In genomic region chr11:99015634-99016454, GRCh38 we compare ENCODE assay signal across 8 cellular contexts. TPM values are rescaled to one million over a fixed set of nuclear protein-coding genes. Genes with fewer than 3 reads are reported as not detected.
DNase-seq lines count a peak whose midpoint lies in the region; ATAC-seq, FAIRE-seq and TF ChIP-seq lines count a peak whose summit lies in the region.

No MANE protein-coding gene starts in this region.

- peak; percentile 27 for DNase-seq in CMK (ENCODE audit: low read depth)
- DNase-seq in HL-60 (ENCODE audit: low read depth in 1 of 2, low spot score in 1 of 2): peak; percentile 3 to 14
- peak; percentile 74 for DNase-seq in PC-3
- peak; percentile 38 for DNase-seq in endothelial cell of umbilical vein (ENCODE audit: low read depth, low spot score)
- DNase-seq in occipital lobe (lab: John Stamatoyannopoulos, UW): no peak
- no peak for DNase-seq in activated T-cell treated with anti-CD3 and anti-CD28 coated beads for 4 hours

- FAIRE-seq in endothelial cell of umbilical vein (lab: Jason Lieb, UNC): peak; percentile 67

- H3K9me1 ChIP-seq in endothelial cell of umbilical vein (replicated peaks; ENCODE audit: control insufficient read depth, extremely low read depth, insufficient read depth, low read length): no peaks in the 10 kb centered on the region

- H3K4me3 ChIP-seq in HL-60 (replicated peaks; ENCODE audit: insufficient read depth, low read length) (no peak overlapping the region), PC-3 (ENCODE audit: low read length) (no peak overlapping the region), endothelial cell of umbilical vein (replicated peaks in 1 of 3; ENCODE audit: insufficient read depth in 1 of 3, low read depth in 1 of 3, low read length in 3 of 3) (no peak overlapping the region), neutrophil (ENCODE audit: low read depth in 1 of 2, low read length in 1 of 2) (no peak overlapping the region)

- H3K4me1 ChIP-seq in PC-3 (ENCODE audit: insufficient read depth, low read length): no peaks in the 10 kb centered on the region
- no peaks in the 10 kb centered on the region for H3K4me1 ChIP-seq in endothelial cell of umbilical vein (ENCODE audit: control insufficient read depth, extremely low read depth, insufficient read depth, low read length)
- no peaks in the 10 kb centered on the region for H3K4me1 ChIP-seq in neutrophil (ENCODE audit: control insufficient read depth in 1 of 2, insufficient read depth in 1 of 2, low read depth in 1 of 2, low read length in 1 of 2)

- ATAC-seq in GM18909 (IDR thresholded peaks at IDR 0.05; ENCODE audit: poor library complexity, unreplicated experiment) (peak; percentile 67), PC-3 (no peak; the same call in 1 of the 2 replicates)

- intact Hi-C loops in PC-3 (cut with micrococcal nuclease) (loop anchor here (5.0 kb wide), 2 partner anchors 721 to 1564 kb away; no protein-coding TSS in a partner anchor), endothelial cell of umbilical vein (cut with micrococcal nuclease) (loop anchor here (5.0 kb wide), 1 partner anchor 1916 kb away; no protein-coding TSS in a partner anchor)

- BruUV-seq in PC-3 (replicated peaks; lab: Mats Ljungman, UMichigan) (no TSS peak), endothelial cell of umbilical vein (replicated peaks; lab: Mats Ljungman, UMichigan) (no TSS peak)

- no peaks in the 10 kb centered on the region for H4K20me1 ChIP-seq in PC-3 (ENCODE audit: low read length)
- no peaks in the 10 kb centered on the region for H4K20me1 ChIP-seq in endothelial cell of umbilical vein (replicated peaks; ENCODE audit: control insufficient read depth, extremely low read depth, insufficient read depth, low read length)

- no peak overlapping the region for H2AFZ ChIP-seq in PC-3 (ENCODE audit: low read length)
- H2AFZ ChIP-seq in endothelial cell of umbilical vein (ENCODE audit: low read depth, low read length): no peak overlapping the region

- peaks cover 9% of the 10 kb centered on the region for H3K27me3 ChIP-seq in HL-60 (ENCODE audit: insufficient read depth, poor library complexity, severe bottlenecking)
- H3K27me3 ChIP-seq in PC-3 (ENCODE audit: low read length): peaks cover 78% of the 10 kb centered on the region
- peaks cover 2 to 4% of the 10 kb centered on the region in 2 experiments for H3K27me3 ChIP-seq in endothelial cell of umbilical vein (ENCODE audit: control insufficient read depth in 2 of 2, insufficient read depth in 2 of 2, low read length in 2 of 2)
- H3K27me3 ChIP-seq in neutrophil: peaks cover 26% of the 10 kb centered on the region

- H3K36me3 ChIP-seq in PC-3 (ENCODE audit: low read depth, low read length) (no peaks in the 10 kb centered on the region), endothelial cell of umbilical vein (ENCODE audit: control insufficient read depth in 2 of 2, extremely low read depth in 1 of 2, insufficient read depth in 2 of 2, low read length in 2 of 2) (no peaks in the 10 kb centered on the region), neutrophil (no peaks in the 10 kb centered on the region)

- POLR2A ChIA-PET in PC-3 (lab: Charles Lee; ENCODE audit: unreplicated experiment): no interaction called here
- POLR2A ChIA-PET in endothelial cell of umbilical vein (lab: Charles Lee): no interaction called here

- no peak for TF ChIP-seq POLR2A in endothelial cell of umbilical vein (IDR thresholded peaks at IDR 0.05; ENCODE audit: low read depth, low read length)

- no peaks in the 10 kb centered on the region for H3K9me2 ChIP-seq in PC-3 (replicated peaks; ENCODE audit: low read length)

- no peak overlapping the region for H3K9ac ChIP-seq in PC-3 (ENCODE audit: low read length)
- no peak overlapping the region for H3K9ac ChIP-seq in endothelial cell of umbilical vein (replicated peaks; ENCODE audit: extremely low read depth, insufficient read depth, low read length)

- no peak overlapping the region for H3K4me2 ChIP-seq in PC-3 (ENCODE audit: low read length)
- no peak overlapping the region for H3K4me2 ChIP-seq in endothelial cell of umbilical vein (ENCODE audit: insufficient read depth, low read length)

- dilution Hi-C loops in endothelial cell of umbilical vein (cut with MboI; ENCODE audit: extremely low pct_ligation_motif_present, low sequenced_read_pairs): no loop called here

- TF ChIP-seq CTCF in HL-60 (IDR thresholded peaks at IDR 0.05; ENCODE audit: insufficient read depth, low read length): peak; percentile 70
- peak; percentile 98 for TF ChIP-seq CTCF in PC-3 (conservative IDR thresholded peaks at IDR 0.05; ENCODE audit: low read depth, low read length)
- TF ChIP-seq CTCF in endothelial cell of umbilical vein (IDR thresholded peaks at IDR 0.05; ENCODE audit: extremely low read depth in 1 of 2, insufficient read depth in 1 of 2, low read depth in 1 of 2, low read length in 2 of 2): peak; percentile 46 to 59
- peak; percentile 78 for TF ChIP-seq CTCF in neutrophil (IDR thresholded peaks at IDR 0.05)

- CTCF ChIA-PET in PC-3 (lab: Charles Lee) (no interaction called here), endothelial cell of umbilical vein (lab: Charles Lee) (interaction anchor here (0.6 to 2.7 kb wide), 8 partner anchors 10 to 1966 kb away, joined by 3 to 46 read pairs (median 4); no protein-coding TSS in a partner anchor)

- no peaks in the 10 kb centered on the region for H3F3A ChIP-seq in PC-3 (ENCODE audit: low read length, unreplicated experiment)

- no peaks in the 10 kb centered on the region for H3K79me2 ChIP-seq in PC-3 (ENCODE audit: low read length)
- H3K79me2 ChIP-seq in endothelial cell of umbilical vein (ENCODE audit: control insufficient read depth, insufficient read depth, low read length): no peaks in the 10 kb centered on the region

- no peaks in the 10 kb centered on the region for H3K9me3 ChIP-seq in PC-3 (ENCODE audit: low read length)
- H3K9me3 ChIP-seq in endothelial cell of umbilical vein (replicated peaks; ENCODE audit: control insufficient read depth, insufficient read depth, low read length): no peaks in the 10 kb centered on the region
- no peaks in the 10 kb centered on the region for H3K9me3 ChIP-seq in neutrophil

- H3K27ac ChIP-seq in HL-60 (replicated peaks) (no peak overlapping the region), PC-3 (ENCODE audit: low read length) (no peak overlapping the region), endothelial cell of umbilical vein (ENCODE audit: insufficient read depth, low read depth, low read length) (no peak overlapping the region), neutrophil (no peak overlapping the region)

TF ChIP-seq in endothelial cell of umbilical vein, 7 proteins besides CTCF, POLR2A, EP300 and RAD21:
- TF ChIP-seq JUN (IDR thresholded peaks at IDR 0.05; ENCODE audit: borderline replicate concordance, insufficient read depth, insufficient read length, low read depth) (no peak), GATA2 (IDR thresholded peaks at IDR 0.05; ENCODE audit: insufficient read depth, insufficient read length, low read depth, low read length) (no peak), MAX (IDR thresholded peaks at IDR 0.05; ENCODE audit: insufficient read depth, insufficient read length) (no peak), FOS (IDR thresholded peaks at IDR 0.05; ENCODE audit: borderline replicate concordance, insufficient read depth, low read length) (no peak), POLR2AphosphoS5 (IDR thresholded peaks at IDR 0.05; ENCODE audit: insufficient read depth, low read depth, low read length) (no peak), EZH2 (IDR thresholded peaks at IDR 0.05; ENCODE audit: borderline replicate concordance, low read depth, low read length, severe bottlenecking) (no peak), MYC (IDR thresholded peaks at IDR 0.05; ENCODE audit: low read depth, low read length) (no peak)
TF ChIP-seq in endothelial cell of umbilical vein: peak in this region for 0.

RNA-seq across cellular contexts. Expression of gene CNTN5, which starts 4.9 kb away (rescaled TPM):
- total RNA-seq in PC-3 (2014; rRNA removed): not detected in 2 replicates
- not detected in 2 replicates for total RNA-seq in endothelial cell of umbilical vein
- polyA plus RNA-seq in endothelial cell of umbilical vein: not detected in 2 replicates
- polyA plus RNA-seq in endothelial cell of umbilical vein (2011; cell fraction: cytosol; rRNA removed): not detected in 2 replicates
- not detected in 2 replicates for polyA plus RNA-seq in endothelial cell of umbilical vein (2011; cell fraction: nucleus; rRNA removed)
- not detected in 2 replicates for polyA plus RNA-seq in endothelial cell of umbilical vein (2012)
- not detected in 2 replicates for polyA minus RNA-seq in endothelial cell of umbilical vein
- not detected for polyA minus RNA-seq in endothelial cell of umbilical vein (2011; cell fraction: cytosol; rRNA and poly(A)+ RNA removed)
- polyA minus RNA-seq in endothelial cell of umbilical vein (2011; cell fraction: nucleus; rRNA and poly(A)+ RNA removed): not detected in 2 replicates
- 10.6 TPM for total RNA-seq in occipital lobe

Comparison
In these comparisons a context has a peak if more than half of its experiments do, and no peak if none do; other contexts are left out.
1. DNase-seq: peak in CMK (single experiment), HL-60 (2 of 2), PC-3 (single experiment) and endothelial cell of umbilical vein (single experiment); none in occipital lobe (single experiment) and activated T-cell treated with anti-CD3 and anti-CD28 coated beads for 4 hours (single experiment).
2. RNA of gene CNTN5, which starts 4.9 kb away (total RNA-seq): 10.6 TPM in occipital lobe (single experiment); not detected in PC-3 and not detected in endothelial cell of umbilical vein; every median in the first group is over 10 times any median in the second.
3. Peak in every context shown above with its lines, with median percentiles within 50 percentile points of each other: CTCF ChIP-seq.